ENCODE assay signal across 19 cellular contexts in genomic region chr3:45639044-45639392, GRCh38.
"Had no signal": no experiment of that assay in that cellular context is flagged by ENCODE, and none has a peak within 500 bp of the region (broad histone marks: within the 10 kb centered on the region; RNA-seq: fewer than 3 reads in every experiment).

No MANE protein-coding gene starts in this region.

- H3K9me3 ChIP-seq: spleen, transverse colon had no signal

- H3K9me3 Mint-ChIP-seq: memory B cell; natural killer cell treated with Interleukin-12 subunit alpha and Interleukin-12 subunit beta and Interleukin-15 and Interleukin-18, amount 100 ng/mL, for 72 hours; stimulated activated naive B cell treated with anti-CD40 and anti-IgM and Interleukin-4, amounts not matched to agents 10 μg/mL and 1 μg/mL and 100 μg/mL, for 72 hours; T-helper 2 cell treated with Interferon-gamma antibody and Interleukin-4, amounts not matched to agents 5 μg/mL and 100 μg/mL, for 36 hours had no signal

- H3K4me3 ChIP-seq: spleen, transverse colon had no signal

- H3K4me3 Mint-ChIP-seq: memory B cell; natural killer cell treated with Interleukin-12 subunit alpha and Interleukin-12 subunit beta and Interleukin-15 and Interleukin-18, amount 100 ng/mL, for 72 hours; stimulated activated naive B cell treated with anti-CD40 and anti-IgM and Interleukin-4, amounts not matched to agents 10 μg/mL and 1 μg/mL and 100 μg/mL, for 72 hours; T-helper 2 cell treated with Interferon-gamma antibody and Interleukin-4, amounts not matched to agents 5 μg/mL and 100 μg/mL, for 36 hours had no signal

- H3K36me3 ChIP-seq: transverse colon had no signal

- H3K27me3 Mint-ChIP-seq: memory B cell; natural killer cell treated with Interleukin-12 subunit alpha and Interleukin-12 subunit beta and Interleukin-15 and Interleukin-18, amount 100 ng/mL, for 72 hours; progenitor cell of endocrine pancreas; stimulated activated naive B cell treated with anti-CD40 and anti-IgM and Interleukin-4, amounts not matched to agents 10 μg/mL and 1 μg/mL and 100 μg/mL, for 72 hours had no signal

- H3K27me3 ChIP-seq: spleen, transverse colon had no signal

- H3K27ac Mint-ChIP-seq: memory B cell; natural killer cell treated with Interleukin-12 subunit alpha and Interleukin-12 subunit beta and Interleukin-15 and Interleukin-18, amount 100 ng/mL, for 72 hours; progenitor cell of endocrine pancreas; stimulated activated naive B cell treated with anti-CD40 and anti-IgM and Interleukin-4, amounts not matched to agents 10 μg/mL and 1 μg/mL and 100 μg/mL, for 72 hours; T-helper 2 cell treated with Interferon-gamma antibody and Interleukin-4, amounts not matched to agents 5 μg/mL and 100 μg/mL, for 36 hours had no signal

- ATAC-seq: left cardiac atrium; natural killer cell treated with Interleukin-12 subunit alpha and Interleukin-12 subunit beta and Interleukin-15 and Interleukin-18, amount 100 ng/mL, for 72 hours; right cardiac atrium; stimulated activated naive B cell treated with anti-CD40 and anti-IgM and Interleukin-4, amounts not matched to agents 10 μg/mL and 1 μg/mL and 100 μg/mL, for 72 hours had no signal

- DNase-seq: activated CD4-positive, alpha-beta T cell treated with anti-CD3 and anti-CD28 coated beads for 1 hour; activated CD4-positive, alpha-beta T cell treated with anti-CD3 and anti-CD28 coated beads, Interleukin-2, amount 50 U/mL, for 48 hours; activated naive CD4-positive, alpha-beta T cell; activated T-cell treated with anti-CD3 and anti-CD28 coated beads, Interleukin-2, amount 50 U/mL, for 48 hours; central memory CD4-positive, alpha-beta T cell; cortex of kidney; effector memory CD4-positive, alpha-beta T cell; left cardiac atrium; nucleus accumbens; right cardiac atrium; spleen; stimulated activated CD4-positive, alpha-beta T cell treated with anti-CD3 and anti-CD28 coated beads, Interleukin-1b, Interleukin-23, amount 100 ng/mL, for 48 hours; stimulated activated naive B cell treated with anti-CD40 and anti-IgM and Interleukin-4, amounts not matched to agents 10 μg/mL and 1 μg/mL and 100 μg/mL, for 72 hours; SW 1271; transverse colon had no signal

- H3K36me3 Mint-ChIP-seq: natural killer cell treated with Interleukin-12 subunit alpha and Interleukin-12 subunit beta and Interleukin-15 and Interleukin-18, amount 100 ng/mL, for 72 hours had no signal
